ENCODE assay signal across 8 cellular contexts in the genomic region with DNA sequence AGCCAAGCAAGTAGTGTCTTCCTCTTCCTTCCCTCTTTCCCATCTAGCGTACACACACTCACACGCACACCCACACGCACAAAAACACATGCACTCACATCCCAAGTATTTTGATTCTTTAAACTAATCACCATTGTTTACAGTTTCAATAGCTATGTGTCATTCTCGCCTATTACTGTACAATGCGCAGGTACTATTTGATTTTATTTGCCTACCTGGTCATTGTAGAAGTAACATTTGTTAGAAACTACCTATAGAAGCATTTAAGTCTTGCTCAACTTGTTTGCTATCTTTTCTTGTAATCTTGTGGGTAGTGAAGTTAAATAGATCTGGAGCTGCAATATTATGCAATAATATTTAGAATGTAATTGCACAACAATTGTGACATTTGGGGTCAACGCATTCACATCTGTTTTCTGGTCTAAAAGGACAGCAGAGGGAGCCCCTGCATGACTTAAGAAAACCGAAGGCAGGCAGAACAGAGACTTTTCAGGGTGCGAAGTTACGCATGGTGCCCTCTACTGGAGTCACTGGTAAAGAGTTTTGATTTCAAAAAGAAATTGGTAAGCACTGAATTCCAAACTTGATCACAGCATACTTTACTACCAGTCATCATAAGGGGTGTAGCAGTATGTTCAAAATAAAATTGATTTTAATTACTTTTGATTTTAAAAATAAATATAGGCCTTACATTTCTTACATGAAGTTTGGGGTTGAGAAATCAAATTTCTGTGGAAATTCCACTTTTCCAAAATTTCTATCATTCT.
A peak's percentile ranks its signal among the peaks of the same experiment; 100 is the strongest.
DNase-seq lines count a peak whose midpoint lies in the region; ATAC-seq, FAIRE-seq and TF ChIP-seq lines count a peak whose summit lies in the region.

No MANE protein-coding gene starts in this region.

- WGBS in thyroid gland, 2 donors = 43 to 49% methylated on average over 9 of the region's 9 CpGs

- H3K27me3 ChIP-seq in A673 (replicated peaks; ENCODE audit: insufficient read depth, low read depth, low read length, poor library complexity) (no peaks in the 10 kb centered on the region), thyroid gland (no peaks in the 10 kb centered on the region)

- H3K4me3 Mint-ChIP-seq in chondrocyte (ENCODE audit: unreplicated experiment) = no peak overlapping the region

- BruUV-seq in A673 (replicated peaks; lab: Mats Ljungman, UMichigan) = no TSS peak

- no peak overlapping the region for H3K4me3 ChIP-seq in A673 (ENCODE audit: low read depth, low read length, poor library complexity, severe bottlenecking)
- H3K4me3 ChIP-seq in thyroid gland (replicated peaks in 1 of 3) = no peak overlapping the region

- H3K9me3 ChIP-seq in A673 (ENCODE audit: low read depth, low read length, poor library complexity, severe bottlenecking) = no peaks in the 10 kb centered on the region
- H3K9me3 ChIP-seq in thyroid gland = no peaks in the 10 kb centered on the region

- H3K27ac ChIP-seq in A673 (ENCODE audit: low read depth, low read length, poor library complexity, severe bottlenecking) = no peak overlapping the region
- no peak overlapping the region for H3K27ac ChIP-seq in thyroid gland

- peak; percentile 69 for FAIRE-seq in RCC 7860 (lab: Jason Lieb, UNC)

- DNase-seq in A673 (ENCODE audit: low spot score) (peak; percentile 92), HEK293T (ENCODE audit: extremely low spot score) (peak; percentile 69), RCC 7860 (ENCODE audit: low spot score) (peak; percentile 49), chondrocyte (ENCODE audit: low spot score) (no peak), left lobe of liver (ENCODE audit: low spot score) (peak; percentile 61), thyroid gland (peak; percentile 47 to 62)

- H3K4me1 Mint-ChIP-seq in chondrocyte (ENCODE audit: low read depth) = no peaks in the 10 kb centered on the region

- CTCF ChIA-PET in A673 (lab: Charles Lee) (interaction anchor here (1.9 kb wide), 1 partner anchor 213 kb away, joined by 10 read pairs; no protein-coding TSS in a partner anchor), HEK293T (lab: Yijun Ruan, JAX) (interaction anchor here (0.5 to 1.9 kb wide), 6 partner anchors 14 to 389 kb away, joined by 3 to 13 read pairs (median 4); no protein-coding TSS in a partner anchor)

- ATAC-seq in left lobe of liver = peak; percentile 100

- peaks cover 27% of the 10 kb centered on the region for H3K27me3 Mint-ChIP-seq in chondrocyte (ENCODE audit: low read depth)

- no peaks in the 10 kb centered on the region for H3K36me3 Mint-ChIP-seq in chondrocyte (ENCODE audit: low read depth)

- no peaks in the 10 kb centered on the region for H3K36me3 ChIP-seq in A673 (ENCODE audit: insufficient read depth, low read length, poor library complexity, severe bottlenecking)
- H3K36me3 ChIP-seq in thyroid gland = no peaks in the 10 kb centered on the region

- TF ChIP-seq POLR2A in thyroid gland (IDR thresholded peaks at IDR 0.05) = no peak

- TF ChIP-seq CTCF in A673 (conservative IDR thresholded peaks at IDR 0.05; ENCODE audit: low read depth, low read length) = peak; percentile 98
- peak; percentile 79 for TF ChIP-seq CTCF in GM12872 (IDR thresholded peaks at IDR 0.05; ENCODE audit: insufficient read depth, low read depth, low read length)
- TF ChIP-seq CTCF in LNCAP (IDR thresholded peaks at IDR 0.05) = peak; percentile 82
- TF ChIP-seq CTCF in chondrocyte (IDR thresholded peaks at IDR 0.05) = peak; percentile 99
- peak in 5 of 6 experiments; percentile 22 to 84 (median 77) for TF ChIP-seq CTCF in thyroid gland (IDR thresholded peaks at IDR 0.05)

- peaks cover 13% of the 10 kb centered on the region for H3K4me1 ChIP-seq in A673 (ENCODE audit: insufficient read depth, low read length, poor library complexity, severe bottlenecking)
- H3K4me1 ChIP-seq in thyroid gland = no peaks in the 10 kb centered on the region

- no peak overlapping the region for H3K27ac Mint-ChIP-seq in chondrocyte (ENCODE audit: unreplicated experiment)

- no peaks in the 10 kb centered on the region for H3K9me3 Mint-ChIP-seq in chondrocyte (ENCODE audit: low read depth)

- POLR2A ChIA-PET in A673 (lab: Charles Lee; ENCODE audit: low non-redundant PET) (no interaction called here), HEK293T (lab: Yijun Ruan, JAX) (no interaction called here)

- intact Hi-C loops in A673 (cut with micrococcal nuclease; ENCODE audit: unreplicated experiment) (loop anchor here (1.0 to 2.0 kb wide), 5 partner anchors 137 to 389 kb away; no protein-coding TSS in a partner anchor), thyroid gland (cut with DNase I) (no loop called here)

TF ChIP-seq in HEK293T, 16 proteins besides CTCF, POLR2A, EP300 and RAD21:
- TF ChIP-seq LEF1 (IDR thresholded peaks at IDR 0.05; ENCODE audit: borderline replicate concordance) (no peak), BHLHE40 (IDR thresholded peaks at IDR 0.05; ENCODE audit: borderline replicate concordance) (no peak), CTBP1 (IDR thresholded peaks at IDR 0.05; ENCODE audit: borderline replicate concordance) (no peak), NFRKB (IDR thresholded peaks at IDR 0.05) (no peak), ZNF384 (IDR thresholded peaks at IDR 0.05) (no peak), HDGF (IDR thresholded peaks at IDR 0.05; ENCODE audit: borderline replicate concordance) (no peak), SP1 (IDR thresholded peaks at IDR 0.05) (no peak), FOXK2 (IDR thresholded peaks at IDR 0.05) (no peak), FOXM1 (IDR thresholded peaks at IDR 0.05; ENCODE audit: borderline replicate concordance) (no peak)
- TF ChIP-seq, protein P1, sequence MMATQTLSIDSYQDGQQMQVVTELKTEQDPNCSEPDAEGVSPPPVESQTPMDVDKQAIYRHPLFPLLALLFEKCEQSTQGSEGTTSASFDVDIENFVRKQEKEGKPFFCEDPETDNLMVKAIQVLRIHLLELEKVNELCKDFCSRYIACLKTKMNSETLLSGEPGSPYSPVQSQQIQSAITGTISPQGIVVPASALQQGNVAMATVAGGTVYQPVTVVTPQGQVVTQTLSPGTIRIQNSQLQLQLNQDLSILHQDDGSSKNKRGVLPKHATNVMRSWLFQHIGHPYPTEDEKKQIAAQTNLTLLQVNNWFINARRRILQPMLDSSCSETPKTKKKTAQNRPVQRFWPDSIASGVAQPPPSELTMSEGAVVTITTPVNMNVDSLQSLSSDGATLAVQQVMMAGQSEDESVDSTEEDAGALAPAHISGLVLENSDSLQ (IDR thresholded peaks at IDR 0.05) = no peak
